14 cellular contexts compared by ENCODE assay signal in genomic region chr1:23152966-23153684, GRCh38.
"Had no signal": no experiment of that assay in that cellular context is flagged by ENCODE, and none has a peak within 500 bp of the region (broad histone marks: within the 10 kb centered on the region; RNA-seq: fewer than 3 reads in every experiment).

No MANE protein-coding gene starts in this region.

- FAIRE-seq: colon, endometrium had no signal

- H3K36me3 ChIP-seq: left ventricle myocardium inferior, stomach, thoracic aorta had no signal

- H3K4me3 Mint-ChIP-seq: activated CD4-positive, alpha-beta T cell treated with anti-CD3 and anti-CD28 coated beads, Interleukin-2, amount 10 ng/mL, durations not matched to agents 7 days and 5 days; activated T-helper 1 cell treated with anti-CD3 and anti-CD28 coated beads, Interleukin-12 subunit alpha, Interleukin-12 subunit beta, Interleukin-2, Interleukin-4 antibody, amounts not matched to agents 30 ng/mL and 10 ng/mL and 1 ng/mL, durations not matched to agents 14 hours and 24 hours and 36 hours; memory B cell; nephron had no signal

- ATAC-seq: psoas muscle, sciatic nerve had no signal

- H3K9me3 ChIP-seq: left ventricle myocardium inferior, psoas muscle, stomach, thoracic aorta had no signal

- H3K27me3 ChIP-seq: stomach had no signal

- H3K27ac ChIP-seq: left ventricle myocardium inferior, psoas muscle, stomach, thoracic aorta had no signal

- H3K4me3 ChIP-seq: left ventricle myocardium inferior, psoas muscle, stomach, thoracic aorta had no signal

- H3K27ac Mint-ChIP-seq: activated CD4-positive, alpha-beta T cell treated with anti-CD3 and anti-CD28 coated beads, Interleukin-2, amount 10 ng/mL, durations not matched to agents 7 days and 5 days; activated T-helper 1 cell treated with anti-CD3 and anti-CD28 coated beads, Interleukin-12 subunit alpha, Interleukin-12 subunit beta, Interleukin-2, Interleukin-4 antibody, amounts not matched to agents 30 ng/mL and 10 ng/mL and 1 ng/mL, durations not matched to agents 14 hours and 24 hours and 36 hours; memory B cell; nephron had no signal

- H3K27me3 Mint-ChIP-seq: activated CD4-positive, alpha-beta T cell treated with anti-CD3 and anti-CD28 coated beads, Interleukin-2, amount 10 ng/mL, durations not matched to agents 7 days and 5 days; memory B cell had no signal

- DNase-seq: activated CD4-positive, alpha-beta T cell treated with anti-CD3 and anti-CD28 coated beads, Interleukin-2, amount 10 ng/mL, durations not matched to agents 7 days and 5 days; activated CD8-positive, alpha-beta memory T cell treated with anti-CD3 and anti-CD28 coated beads, Interleukin-2, amount 50 U/mL, for 48 hours; activated naive CD4-positive, alpha-beta T cell treated with Interleukin-2 at 50 U/mL for 16 hours; left ventricle myocardium inferior; psoas muscle; stimulated activated CD4-positive, alpha-beta T cell treated with anti-CD3 and anti-CD28 coated beads, Interleukin-1b, Interleukin-23, amount 100 ng/mL, for 48 hours; stomach had no signal

- H3K9me3 Mint-ChIP-seq: activated CD4-positive, alpha-beta T cell treated with anti-CD3 and anti-CD28 coated beads, Interleukin-2, amount 10 ng/mL, durations not matched to agents 7 days and 5 days; activated T-helper 1 cell treated with anti-CD3 and anti-CD28 coated beads, Interleukin-12 subunit alpha, Interleukin-12 subunit beta, Interleukin-2, Interleukin-4 antibody, amounts not matched to agents 30 ng/mL and 10 ng/mL and 1 ng/mL, durations not matched to agents 14 hours and 24 hours and 36 hours; memory B cell; nephron had no signal
